ENCODE assay signal across 11 cellular contexts in the genomic region with DNA sequence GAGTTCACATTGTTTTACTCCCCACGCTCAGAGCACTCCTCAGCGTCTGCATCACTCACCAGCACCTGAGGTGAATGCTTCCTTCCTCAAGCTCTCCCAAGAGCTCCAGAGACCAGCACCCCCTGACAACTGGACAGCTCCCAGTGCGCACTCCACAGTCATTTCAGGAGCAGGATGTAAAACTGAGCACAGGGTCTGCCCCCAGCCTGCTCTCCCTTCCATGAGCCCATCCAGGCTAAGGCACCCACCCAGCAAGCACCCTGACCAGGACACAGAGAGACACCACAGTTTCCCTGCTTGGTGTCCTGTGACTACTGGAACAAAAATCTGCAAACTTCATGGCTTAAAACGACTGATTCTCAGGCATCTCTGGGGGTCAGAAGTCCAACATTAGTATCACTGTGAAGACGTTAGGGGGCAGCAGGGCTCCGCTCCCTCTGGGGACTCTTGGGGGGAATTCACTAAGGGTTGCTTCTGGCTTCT. TPM values are rescaled to one million over a fixed set of nuclear protein-coding genes. Genes with fewer than 3 reads are reported as not detected.
DNase-seq lines count a peak whose midpoint lies in the region; ATAC-seq and TF ChIP-seq lines count a peak whose summit lies in the region.
"Had no signal": no experiment of that assay in that cellular context is flagged by ENCODE, and none has a peak within 500 bp of the region (broad histone marks: within the 10 kb centered on the region; RNA-seq: fewer than 3 reads in every experiment).

No MANE protein-coding gene starts in this region.

- DNase-seq in Daoy (ENCODE audit: low read depth) (peak; percentile 30), lower lobe of right lung (no peak), DMS79 treated with DMSO at 0.1 percent for 48 hours (lab: John Stamatoyannopoulos, UW) (no peak), H4 (ENCODE audit: low spot score) (no peak), NCI-H1092 treated with DMSO at 0.1 percent for 48 hours (lab: John Stamatoyannopoulos, UW) (no peak), tibial nerve (ENCODE audit: low spot score in 2 of 2) (no peak)
- DNase-seq in activated naive CD8-positive, alpha-beta T cell treated with anti-CD3 and anti-CD28 coated beads, Interleukin-2, amount 10 ng/mL, durations not matched to agents 7 days and 5 days: peak; percentile 38
- DNase-seq: activated naive CD4-positive, alpha-beta T cell had no signal

- WGBS in tibial nerve, 2 donors: 19% methylated on average over 6 of the region's 6 CpGs

- H3K36me3 ChIP-seq in lower lobe of right lung (no peaks in the 10 kb centered on the region), tibial nerve (no peaks in the 10 kb centered on the region)

- no peak overlapping the region for H3K4me3 Mint-ChIP-seq in activated naive CD8-positive, alpha-beta T cell treated with anti-CD3 and anti-CD28 coated beads, Interleukin-2, amount 10 ng/mL, durations not matched to agents 7 days and 5 days

- H3K27ac ChIP-seq in lower lobe of right lung (no peak overlapping the region), tibial nerve (no peak overlapping the region)
- H3K27ac ChIP-seq: KMS-11 had no signal

- H3K36me3 Mint-ChIP-seq in activated naive CD8-positive, alpha-beta T cell treated with anti-CD3 and anti-CD28 coated beads, Interleukin-2, amount 10 ng/mL, durations not matched to agents 7 days and 5 days: no peaks in the 10 kb centered on the region

- intact Hi-C loops in lower lobe of right lung (cut with DNase I): no loop called here

- no peak overlapping the region for H3K4me3 ChIP-seq in lower lobe of right lung
- no peak overlapping the region for H3K4me3 ChIP-seq in tibial nerve

- peaks cover 5% of the 10 kb centered on the region for H3K9me3 Mint-ChIP-seq in activated naive CD8-positive, alpha-beta T cell treated with anti-CD3 and anti-CD28 coated beads, Interleukin-2, amount 10 ng/mL, durations not matched to agents 7 days and 5 days

- no peaks in the 10 kb centered on the region for H3K4me1 Mint-ChIP-seq in activated naive CD8-positive, alpha-beta T cell treated with anti-CD3 and anti-CD28 coated beads, Interleukin-2, amount 10 ng/mL, durations not matched to agents 7 days and 5 days

- peaks cover 4% of the 10 kb centered on the region for H3K9me3 ChIP-seq in lower lobe of right lung
- peaks cover 0 to 2% (median 0%) of the 10 kb centered on the region in 4 donors for H3K9me3 ChIP-seq in tibial nerve

- TF ChIP-seq POLR2A in tibial nerve (IDR thresholded peaks at IDR 0.05): no peak

- H3K27ac Mint-ChIP-seq in activated naive CD8-positive, alpha-beta T cell treated with anti-CD3 and anti-CD28 coated beads, Interleukin-2, amount 10 ng/mL, durations not matched to agents 7 days and 5 days: no peak overlapping the region

- no peak for ATAC-seq in activated naive CD8-positive, alpha-beta T cell treated with anti-CD3 and anti-CD28 coated beads, Interleukin-2, amount 10 ng/mL, durations not matched to agents 7 days and 5 days (ENCODE audit: low read depth)
- ATAC-seq in lower lobe of right lung: peak; percentile 46 to 48

- POLR2A ChIA-PET in activated naive CD8-positive, alpha-beta T cell treated with anti-CD3 and anti-CD28 coated beads, Interleukin-2, amount 10 ng/mL, durations not matched to agents 7 days and 5 days (lab: Charles Lee): no interaction called here

- peak; percentile 52; the same call in 1 of the 2 replicates for TF ChIP-seq RAD21 in Ishikawa (IDR thresholded peaks at IDR 0.05; ENCODE audit: low read depth)

- H3K4me1 ChIP-seq in lower lobe of right lung: no peaks in the 10 kb centered on the region
- no peaks in the 10 kb centered on the region for H3K4me1 ChIP-seq in tibial nerve

- peaks cover 18% of the 10 kb centered on the region for H3K27me3 Mint-ChIP-seq in activated naive CD8-positive, alpha-beta T cell treated with anti-CD3 and anti-CD28 coated beads, Interleukin-2, amount 10 ng/mL, durations not matched to agents 7 days and 5 days

- peaks cover 8% of the 10 kb centered on the region for H3K27me3 ChIP-seq in lower lobe of right lung (ENCODE audit: low read depth)
- H3K27me3 ChIP-seq in tibial nerve: no peaks in the 10 kb centered on the region

- TF ChIP-seq EP300 in Ishikawa (IDR thresholded peaks at IDR 0.05; ENCODE audit: borderline replicate concordance) (no peak), tibial nerve (IDR thresholded peaks at IDR 0.05) (no peak)

- TF ChIP-seq CTCF in lower lobe of right lung (IDR thresholded peaks at IDR 0.05) (no peak), tibial nerve (IDR thresholded peaks at IDR 0.05) (no peak)

TF ChIP-seq in Ishikawa, 13 proteins besides CTCF, POLR2A, EP300 and RAD21:
- TF ChIP-seq NFIC (IDR thresholded peaks at IDR 0.05): no peak
- TF ChIP-seq, protein P1, sequence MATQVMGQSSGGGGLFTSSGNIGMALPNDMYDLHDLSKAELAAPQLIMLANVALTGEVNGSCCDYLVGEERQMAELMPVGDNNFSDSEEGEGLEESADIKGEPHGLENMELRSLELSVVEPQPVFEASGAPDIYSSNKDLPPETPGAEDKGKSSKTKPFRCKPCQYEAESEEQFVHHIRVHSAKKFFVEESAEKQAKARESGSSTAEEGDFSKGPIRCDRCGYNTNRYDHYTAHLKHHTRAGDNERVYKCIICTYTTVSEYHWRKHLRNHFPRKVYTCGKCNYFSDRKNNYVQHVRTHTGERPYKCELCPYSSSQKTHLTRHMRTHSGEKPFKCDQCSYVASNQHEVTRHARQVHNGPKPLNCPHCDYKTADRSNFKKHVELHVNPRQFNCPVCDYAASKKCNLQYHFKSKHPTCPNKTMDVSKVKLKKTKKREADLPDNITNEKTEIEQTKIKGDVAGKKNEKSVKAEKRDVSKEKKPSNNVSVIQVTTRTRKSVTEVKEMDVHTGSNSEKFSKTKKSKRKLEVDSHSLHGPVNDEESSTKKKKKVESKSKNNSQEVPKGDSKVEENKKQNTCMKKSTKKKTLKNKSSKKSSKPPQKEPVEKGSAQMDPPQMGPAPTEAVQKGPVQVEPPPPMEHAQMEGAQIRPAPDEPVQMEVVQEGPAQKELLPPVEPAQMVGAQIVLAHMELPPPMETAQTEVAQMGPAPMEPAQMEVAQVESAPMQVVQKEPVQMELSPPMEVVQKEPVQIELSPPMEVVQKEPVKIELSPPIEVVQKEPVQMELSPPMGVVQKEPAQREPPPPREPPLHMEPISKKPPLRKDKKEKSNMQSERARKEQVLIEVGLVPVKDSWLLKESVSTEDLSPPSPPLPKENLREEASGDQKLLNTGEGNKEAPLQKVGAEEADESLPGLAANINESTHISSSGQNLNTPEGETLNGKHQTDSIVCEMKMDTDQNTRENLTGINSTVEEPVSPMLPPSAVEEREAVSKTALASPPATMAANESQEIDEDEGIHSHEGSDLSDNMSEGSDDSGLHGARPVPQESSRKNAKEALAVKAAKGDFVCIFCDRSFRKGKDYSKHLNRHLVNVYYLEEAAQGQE (IDR thresholded peaks at IDR 0.05; ENCODE audit: low read depth): peak; percentile 94

RNA-seq across cellular contexts. Expression of a gene that starts 3.3 kb away (rescaled TPM):
- not detected in 2 replicates for total RNA-seq in Daoy (2014; rRNA removed; shearing (Covaris generic))
- not detected for total RNA-seq in activated naive CD8-positive, alpha-beta T cell treated with anti-CD3 and anti-CD28 coated beads, Interleukin-2, amount 10 ng/mL, durations not matched to agents 7 days and 5 days
- total RNA-seq in lower lobe of right lung (not detected), tibial nerve (not detected)
- total RNA-seq in H4 (2014; rRNA removed; shearing (Covaris generic)): not detected in 2 replicates
- total RNA-seq: mesenteric fat pad had no signal

RNA-seq across cellular contexts. Expression of a gene that starts 24.6 kb away (rescaled TPM):
- total RNA-seq in Daoy (2014; rRNA removed; shearing (Covaris generic)): not detected in 2 replicates
- total RNA-seq in activated naive CD8-positive, alpha-beta T cell treated with anti-CD3 and anti-CD28 coated beads, Interleukin-2, amount 10 ng/mL, durations not matched to agents 7 days and 5 days: not detected
- not detected for total RNA-seq in lower lobe of right lung
- total RNA-seq in H4 (2014; rRNA removed; shearing (Covaris generic)): not detected in 2 replicates
- total RNA-seq in tibial nerve: not detected
- total RNA-seq: mesenteric fat pad had no signal

RNA-seq across cellular contexts. Expression of a gene that starts 36.8 kb away (rescaled TPM):
- not detected in 2 replicates for total RNA-seq in Daoy (2014; rRNA removed; shearing (Covaris generic))
- not detected for total RNA-seq in activated naive CD8-positive, alpha-beta T cell treated with anti-CD3 and anti-CD28 coated beads, Interleukin-2, amount 10 ng/mL, durations not matched to agents 7 days and 5 days
- total RNA-seq in lower lobe of right lung (2.5 TPM), tibial nerve (not detected)
- not detected in 2 replicates for total RNA-seq in H4 (2014; rRNA removed; shearing (Covaris generic))
- total RNA-seq: mesenteric fat pad had no signal

RNA-seq across cellular contexts. Expression of a gene that starts 53.6 kb away (rescaled TPM):
- total RNA-seq in Daoy (2014; rRNA removed; shearing (Covaris generic)): not detected in 2 replicates
- total RNA-seq in activated naive CD8-positive, alpha-beta T cell treated with anti-CD3 and anti-CD28 coated beads, Interleukin-2, amount 10 ng/mL, durations not matched to agents 7 days and 5 days: not detected
- total RNA-seq in lower lobe of right lung (not detected), tibial nerve (not detected)
- total RNA-seq in H4 (2014; rRNA removed; shearing (Covaris generic)): not detected in 2 replicates
- total RNA-seq: mesenteric fat pad had no signal

RNA-seq across cellular contexts. Expression of a gene that starts 55.3 kb away (rescaled TPM):
- not detected in 2 replicates for total RNA-seq in Daoy (2014; rRNA removed; shearing (Covaris generic))
- total RNA-seq in activated naive CD8-positive, alpha-beta T cell treated with anti-CD3 and anti-CD28 coated beads, Interleukin-2, amount 10 ng/mL, durations not matched to agents 7 days and 5 days: not detected
- not detected for total RNA-seq in lower lobe of right lung
- total RNA-seq in H4 (2014; rRNA removed; shearing (Covaris generic)): not detected in 2 replicates
- not detected for total RNA-seq in tibial nerve
- total RNA-seq: mesenteric fat pad had no signal

Comparison
In these comparisons a context has a peak if more than half of its experiments do, and no peak if none do; other contexts are left out.
1. DNase-seq: peak in Daoy (single experiment) and activated naive CD8-positive, alpha-beta T cell treated with anti-CD3 and anti-CD28 coated beads, Interleukin-2, amount 10 ng/mL, durations not matched to agents 7 days and 5 days (single experiment); none in lower lobe of right lung (single experiment), DMS79 treated with DMSO at 0.1 percent for 48 hours (single experiment), H4 (single experiment), NCI-H1092 treated with DMSO at 0.1 percent for 48 hours (single experiment) and tibial nerve (0 of 2).